Comparison of ENCODE assay signal across 13 cellular contexts in the genomic region with DNA sequence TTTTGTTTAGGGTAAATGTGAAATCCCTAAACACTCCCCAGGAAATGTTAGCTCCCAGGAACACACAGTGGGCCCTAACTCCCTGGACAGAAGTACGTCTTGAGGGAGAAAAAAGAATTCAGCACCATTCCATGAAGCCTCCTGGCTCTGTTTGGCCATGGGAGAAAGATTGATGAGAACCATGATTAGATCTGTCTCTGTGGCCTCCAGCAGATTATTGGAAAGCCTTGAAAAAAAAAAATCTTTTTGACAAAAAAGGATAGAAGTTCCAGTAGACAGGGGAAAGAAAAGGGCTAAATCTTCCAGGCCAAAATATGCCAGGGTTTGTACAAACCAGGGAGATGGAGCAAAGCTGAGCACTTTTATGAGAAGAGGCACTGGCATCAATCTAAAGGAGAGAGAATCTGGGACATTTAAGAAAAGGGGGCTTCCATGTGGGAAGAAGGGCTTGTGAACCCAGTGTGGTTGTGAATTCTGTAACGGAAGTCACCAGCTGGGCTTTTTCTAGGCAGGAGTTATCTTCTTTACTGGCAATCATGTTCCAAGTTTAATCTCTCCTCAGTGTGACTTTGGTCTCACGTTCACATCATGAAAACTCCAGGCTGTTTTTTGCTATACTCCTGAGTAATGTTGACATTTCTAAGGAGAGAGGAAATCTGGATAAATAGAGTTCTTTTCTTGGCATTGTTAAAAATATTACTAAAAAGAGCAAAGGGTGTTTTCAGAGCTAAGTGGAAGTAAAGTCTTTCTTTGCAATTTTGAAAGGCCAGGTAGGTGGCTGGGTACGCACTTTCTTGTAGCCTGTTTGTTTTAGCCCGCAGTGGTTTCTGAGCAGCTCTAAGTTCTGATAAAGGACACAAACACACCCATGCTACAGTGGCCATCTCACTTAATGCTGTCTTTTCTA.
DNase-seq lines count a peak whose midpoint lies in the region; ATAC-seq and TF ChIP-seq lines count a peak whose summit lies in the region.
"Had no signal": no experiment of that assay in that cellular context is flagged by ENCODE, and none has a peak within 500 bp of the region (broad histone marks: within the 10 kb centered on the region; RNA-seq: fewer than 3 reads in every experiment).

No MANE protein-coding gene starts in this region.

- no peaks in the 10 kb centered on the region for H3K9me3 ChIP-seq in aorta (ENCODE audit: control insufficient read depth, low read length)

- H3K27me3 Mint-ChIP-seq in stimulated activated naive CD8-positive, alpha-beta T cell treated with anti-CD3 and anti-CD28 coated beads, Interleukin-15, Interleukin-2, amounts not matched to agents 100 ng/mL and 50 ng/mL, for 24 hours: no peaks in the 10 kb centered on the region
- H3K27me3 Mint-ChIP-seq in neural crest cell (ENCODE audit: low read depth) (no peaks in the 10 kb centered on the region), immature natural killer cell (ENCODE audit: low read depth in 3 of 3) (peaks cover 0 to 6% (median 0%) of the 10 kb centered on the region in 3 donors)
- H3K27me3 Mint-ChIP-seq in effector memory CD8-positive, alpha-beta T cell: no peaks in the 10 kb centered on the region
- H3K27me3 Mint-ChIP-seq: activated CD4-positive, alpha-beta T cell treated with anti-CD3 and anti-CD28 coated beads, Interleukin-2, amount 10 ng/mL, durations not matched to agents 7 days and 5 days had no signal

- H3K4me3 Mint-ChIP-seq in stimulated activated naive CD8-positive, alpha-beta T cell treated with anti-CD3 and anti-CD28 coated beads, Interleukin-15, Interleukin-2, amounts not matched to agents 100 ng/mL and 50 ng/mL, for 24 hours: no peak overlapping the region
- H3K4me3 Mint-ChIP-seq in neural crest cell (no peak overlapping the region), immature natural killer cell (no peak overlapping the region)
- H3K4me3 Mint-ChIP-seq in effector memory CD8-positive, alpha-beta T cell: no peak overlapping the region
- H3K4me3 Mint-ChIP-seq: activated CD4-positive, alpha-beta T cell treated with anti-CD3 and anti-CD28 coated beads, Interleukin-2, amount 10 ng/mL, durations not matched to agents 7 days and 5 days; H9 had no signal

- peaks cover 49% of the 10 kb centered on the region for H3K4me1 Mint-ChIP-seq in stimulated activated naive CD8-positive, alpha-beta T cell treated with anti-CD3 and anti-CD28 coated beads, Interleukin-15, Interleukin-2, amounts not matched to agents 100 ng/mL and 50 ng/mL, for 24 hours (ENCODE audit: low read depth)
- H3K4me1 Mint-ChIP-seq in neural crest cell: peaks cover 83% of the 10 kb centered on the region
- peaks cover 17 to 46% of the 10 kb centered on the region in 2 donors for H3K4me1 Mint-ChIP-seq in immature natural killer cell
- H3K4me1 Mint-ChIP-seq in effector memory CD8-positive, alpha-beta T cell (ENCODE audit: low read depth in 2 of 2): peaks cover 3 to 8% of the 10 kb centered on the region in 2 donors

- H3K36me3 Mint-ChIP-seq in stimulated activated naive CD8-positive, alpha-beta T cell treated with anti-CD3 and anti-CD28 coated beads, Interleukin-15, Interleukin-2, amounts not matched to agents 100 ng/mL and 50 ng/mL, for 24 hours (ENCODE audit: low read depth): no peaks in the 10 kb centered on the region
- H3K36me3 Mint-ChIP-seq in neural crest cell (ENCODE audit: low read depth) (no peaks in the 10 kb centered on the region), immature natural killer cell (peaks cover 0 to 10% (median 0%) of the 10 kb centered on the region in 3 donors)
- no peaks in the 10 kb centered on the region for H3K36me3 Mint-ChIP-seq in effector memory CD8-positive, alpha-beta T cell (ENCODE audit: insufficient read depth)

- H3K4me1 ChIP-seq in foreskin keratinocyte (peaks cover 53% of the 10 kb centered on the region), aorta (ENCODE audit: control insufficient read depth in 1 of 2, insufficient read depth in 2 of 2, low read length in 2 of 2) (peaks cover 17 to 18% of the 10 kb centered on the region in 2 donors)

- peak overlapping the region; percentile 61 for H3K27ac Mint-ChIP-seq in stimulated activated naive CD8-positive, alpha-beta T cell treated with anti-CD3 and anti-CD28 coated beads, Interleukin-15, Interleukin-2, amounts not matched to agents 100 ng/mL and 50 ng/mL, for 24 hours
- H3K27ac Mint-ChIP-seq in neural crest cell (ENCODE audit: unreplicated experiment): peak overlapping the region; percentile 77
- H3K27ac Mint-ChIP-seq in immature natural killer cell: peak overlapping the region in 2 of 6 donors; percentile 32 to 47
- no peak overlapping the region for H3K27ac Mint-ChIP-seq in effector memory CD8-positive, alpha-beta T cell
- H3K27ac Mint-ChIP-seq: activated CD4-positive, alpha-beta T cell treated with anti-CD3 and anti-CD28 coated beads, Interleukin-2, amount 10 ng/mL, durations not matched to agents 7 days and 5 days had no signal

- TF ChIP-seq CTCF in foreskin keratinocyte (conservative IDR thresholded peaks at IDR 0.05): no peak
- no peak for TF ChIP-seq CTCF in neural crest cell (conservative IDR thresholded peaks at IDR 0.05)

- 5% methylated on average over 5 of the region's 5 CpGs for WGBS in aorta, 2 donors

- intact Hi-C loops in aorta (cut with DNase I): loop anchor here (5.0 to 10.0 kb wide), 4 partner anchors 146 to 438 kb away; no protein-coding TSS in a partner anchor

- no peak overlapping the region for H3K4me3 ChIP-seq in aorta (ENCODE audit: low read length in 2 of 2)

- DNase-seq in stimulated activated naive CD8-positive, alpha-beta T cell treated with anti-CD3 and anti-CD28 coated beads, Interleukin-15, Interleukin-2, amounts not matched to agents 100 U/mL and 50 U/mL, for 24 hours: no peak
- no peak for DNase-seq in foreskin keratinocyte
- DNase-seq in neural crest cell (ENCODE audit: low read depth, low spot score): no peak
- no peak for DNase-seq in aorta
- DNase-seq in immature natural killer cell: no peak
- DNase-seq in effector memory CD8-positive, alpha-beta T cell: no peak
- DNase-seq: activated CD4-positive, alpha-beta T cell treated with anti-CD3 and anti-CD28 coated beads, Interleukin-2, amount 10 ng/mL, durations not matched to agents 7 days and 5 days; anterior cingulate cortex; H9; stimulated activated CD4-positive, alpha-beta T cell treated with anti-CD3 and anti-CD28 coated beads, Interleukin-4, amount 100 ng/mL, for 4 hours had no signal

- H3K9me3 Mint-ChIP-seq in stimulated activated naive CD8-positive, alpha-beta T cell treated with anti-CD3 and anti-CD28 coated beads, Interleukin-15, Interleukin-2, amounts not matched to agents 100 ng/mL and 50 ng/mL, for 24 hours: no peaks in the 10 kb centered on the region
- no peaks in the 10 kb centered on the region for H3K9me3 Mint-ChIP-seq in neural crest cell
- H3K9me3 Mint-ChIP-seq in immature natural killer cell: no peaks in the 10 kb centered on the region
- H3K9me3 Mint-ChIP-seq in effector memory CD8-positive, alpha-beta T cell: no peaks in the 10 kb centered on the region
- H3K9me3 Mint-ChIP-seq: activated CD4-positive, alpha-beta T cell treated with anti-CD3 and anti-CD28 coated beads, Interleukin-2, amount 10 ng/mL, durations not matched to agents 7 days and 5 days; H9 had no signal

- no peaks in the 10 kb centered on the region for H3K36me3 ChIP-seq in aorta (ENCODE audit: control insufficient read depth in 1 of 2, insufficient read depth in 2 of 2, low read length in 1 of 2)

- no peak for ATAC-seq in stimulated activated naive CD8-positive, alpha-beta T cell treated with anti-CD3 and anti-CD28 coated beads, Interleukin-15, Interleukin-2, amounts not matched to agents 100 U/mL and 50 U/mL, for 24 hours
- no peak for ATAC-seq in foreskin keratinocyte
- no peak for ATAC-seq in aorta (ENCODE audit: low FRiP score)
- no peak for ATAC-seq in GM18909 (IDR thresholded peaks at IDR 0.05; ENCODE audit: poor library complexity, unreplicated experiment)
- ATAC-seq in effector memory CD8-positive, alpha-beta T cell (replicated peaks): no peak

- no peaks in the 10 kb centered on the region for H3K27me3 ChIP-seq in foreskin keratinocyte
- H3K27me3 ChIP-seq in aorta (ENCODE audit: control insufficient read depth in 1 of 2, insufficient read depth in 2 of 2, low read length in 1 of 2): no peaks in the 10 kb centered on the region

- H3K27ac ChIP-seq in foreskin keratinocyte (peak overlapping the region; percentile 88), aorta (ENCODE audit: low read depth in 1 of 2, low read length in 2 of 2) (peak overlapping the region; percentile 95 to 98)
- H3K27ac ChIP-seq: C4-2B had no signal

Comparison
In these comparisons a context has a peak if more than half of its experiments do, and no peak if none do; other contexts are left out.
1. H3K27ac Mint-ChIP-seq: peak in stimulated activated naive CD8-positive, alpha-beta T cell treated with anti-CD3 and anti-CD28 coated beads, Interleukin-15, Interleukin-2, amounts not matched to agents 100 ng/mL and 50 ng/mL, for 24 hours (single experiment) and neural crest cell (single experiment); none in effector memory CD8-positive, alpha-beta T cell (0 of 2).